8 cellular contexts compared by ENCODE assay signal in the genomic region with DNA sequence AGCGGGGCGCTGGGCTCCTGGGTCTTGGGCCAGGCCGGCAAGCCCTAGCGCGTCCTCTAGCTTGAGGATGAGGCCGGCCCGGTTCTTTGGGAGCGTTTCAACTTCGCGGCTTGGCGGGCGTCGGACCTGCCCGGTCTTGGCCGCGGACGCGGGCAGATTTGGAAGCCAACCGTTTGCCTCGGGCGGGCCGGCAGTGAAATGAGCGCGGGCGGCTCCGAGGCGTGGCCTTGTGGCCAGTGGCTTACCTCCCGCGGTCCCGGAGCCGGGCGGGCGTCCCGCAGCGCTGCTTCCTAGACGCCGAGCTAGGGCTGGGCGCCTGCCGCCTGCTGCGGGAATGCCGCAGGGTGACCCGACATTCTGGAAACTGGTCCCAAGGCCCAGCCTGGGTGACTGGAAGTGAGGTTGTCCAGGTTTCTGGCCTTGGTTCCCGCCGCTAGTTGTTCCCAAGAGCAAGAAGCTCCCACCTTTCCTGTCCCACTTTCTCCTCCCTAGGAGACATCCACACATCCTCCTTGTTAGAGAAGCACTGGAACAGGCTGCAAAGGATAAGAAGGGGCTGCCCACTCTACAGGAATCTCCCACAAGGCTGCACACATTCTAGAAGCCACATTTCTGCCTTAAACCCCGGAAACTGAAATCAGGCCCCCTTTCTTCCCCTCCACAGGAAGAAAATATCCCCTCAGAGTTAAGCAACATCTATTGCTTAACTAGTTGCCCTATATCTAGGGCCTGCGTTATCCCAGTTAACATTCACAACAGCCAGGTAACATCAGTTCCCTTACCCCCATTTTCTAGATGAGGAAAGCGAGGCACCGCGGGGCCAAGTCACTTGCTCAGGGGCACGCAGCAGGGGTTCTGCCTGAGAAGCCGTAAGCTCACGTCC. TPM values are rescaled to one million over a fixed set of nuclear protein-coding genes. Genes with fewer than 3 reads are reported as not detected.
DNase-seq lines count a peak whose midpoint lies in the region; ATAC-seq, FAIRE-seq and TF ChIP-seq lines count a peak whose summit lies in the region.

No MANE protein-coding gene starts in this region.

- TF ChIP-seq POLR2A in GM12878 (IDR thresholded peaks at IDR 0.05; ENCODE audit: low read depth, low read length) (no peak), uterus (IDR thresholded peaks at IDR 0.05) (no peak)

- POLR2A ChIA-PET in Caco-2 (lab: Charles Lee) = interaction anchor here (0.7 to 1.3 kb wide), 8 partner anchors 9 to 192 kb away, joined by 3 to 7 read pairs (median 4); partner anchors contain the start of gene CBX2
- POLR2A ChIA-PET in GM12878 (lab: Charles Lee) = no interaction called here

- H3K27me3 ChIP-seq in Caco-2 (replicated peaks; ENCODE audit: control insufficient read depth, insufficient read depth, low read length) = no peaks in the 10 kb centered on the region
- peaks cover 86% of the 10 kb centered on the region for H3K27me3 ChIP-seq in KMS-11 (ENCODE audit: insufficient read depth, low read depth)
- H3K27me3 ChIP-seq in GM12878 (replicated peaks in 1 of 2; ENCODE audit: control insufficient read depth in 2 of 2, insufficient read depth in 2 of 2, low read length in 1 of 2) = peaks cover 19 to 52% of the 10 kb centered on the region in 2 experiments
- H3K27me3 ChIP-seq in uterus = peaks cover 74 to 80% of the 10 kb centered on the region in 2 donors

- H4K20me1 ChIP-seq in KMS-11 (ENCODE audit: insufficient read depth) = no peaks in the 10 kb centered on the region
- H4K20me1 ChIP-seq in GM12878 (ENCODE audit: control insufficient read depth, insufficient read depth) = no peaks in the 10 kb centered on the region

- H3K79me2 ChIP-seq in KMS-11 (ENCODE audit: insufficient read depth, low read depth) = no peaks in the 10 kb centered on the region
- H3K79me2 ChIP-seq in GM12878 (ENCODE audit: control insufficient read depth, insufficient read depth, low read length) = no peaks in the 10 kb centered on the region

- in situ Hi-C loops in GM12878 (cut with MboI) = no loop called here

- no TSS peak for BruUV-seq in Caco-2 (replicated peaks; lab: Mats Ljungman, UMichigan)
- BruUV-seq in GM12878 (replicated peaks; lab: Mats Ljungman, UMichigan) = no TSS peak

- H3K4me3 Mint-ChIP-seq in Caco-2 (ENCODE audit: unreplicated experiment) = peak overlapping the region; percentile 75
- H3K4me3 Mint-ChIP-seq in natural killer cell = peak overlapping the region; percentile 49

- H3K9me3 ChIP-seq in Caco-2 (no peaks in the 10 kb centered on the region), GM12878 (replicated peaks; ENCODE audit: control insufficient read depth, insufficient read depth, low read length) (no peaks in the 10 kb centered on the region; the same call in 2 of the 3 replicates), uterus (no peaks in the 10 kb centered on the region)

- DNase-seq in Caco-2 (peak; percentile 70 to 77), GM12878 (ENCODE audit: low read depth, low spot score) (no peak), natural killer cell (no peak), uterus (no peak)
- no peak for DNase-seq in activated naive CD4-positive, alpha-beta T cell treated with anti-CD3 and anti-CD28 coated beads, Interleukin-2, amount 50 U/mL, for 16 hours

- ATAC-seq in GM12878 (no peak), natural killer cell (no peak), HG03025 (IDR thresholded peaks at IDR 0.05; ENCODE audit: low FRiP score, unreplicated experiment) (no peak), HG02885 (IDR thresholded peaks at IDR 0.05; ENCODE audit: poor library complexity, unreplicated experiment) (no peak)

- H3K36me3 ChIP-seq in Caco-2 (ENCODE audit: control insufficient read depth, insufficient read depth, low read length) (no peaks in the 10 kb centered on the region), KMS-11 (ENCODE audit: insufficient read depth) (no peaks in the 10 kb centered on the region), GM12878 (ENCODE audit: control insufficient read depth in 2 of 2, insufficient read depth in 2 of 2, low read length in 1 of 2) (no peaks in the 10 kb centered on the region), uterus (no peaks in the 10 kb centered on the region)

- intact Hi-C loops in Caco-2 (cut with micrococcal nuclease; ENCODE audit: unreplicated experiment) = loop anchor here (5.0 kb wide), 1 partner anchor 36 kb away; the partner anchor contains the start of gene CBX4
- intact Hi-C loops in GM12878 (cut with micrococcal nuclease; ENCODE audit: unreplicated experiment) = loop anchor here (5.0 kb wide), 1 partner anchor 36 kb away; the partner anchor contains the start of gene CBX4
- intact Hi-C loops in natural killer cell (cut with micrococcal nuclease) = loop anchor here (5.0 kb wide), 2 partner anchors 1596 to 1669 kb away; partner anchors contain the start of genes BAHCC1 and TMC8
- intact Hi-C loops in uterus (cut with DNase I; ENCODE audit: low total_unique reads) = no loop called here

- SMC1A ChIA-PET in GM12878 (lab: Charles Lee; ENCODE audit: uncharacterized antibody, unreplicated experiment) = no interaction called here

- H3K9ac ChIP-seq in KMS-11 = no peak overlapping the region; the same call in 1 of the 2 replicates
- H3K9ac ChIP-seq in GM12878 (ENCODE audit: control insufficient read depth, insufficient read depth, low read length) = no peak overlapping the region

- H3K27ac Mint-ChIP-seq in Caco-2 (ENCODE audit: unreplicated experiment) = peak overlapping the region; percentile 73
- peak overlapping the region; percentile 72 to 78 for H3K27ac Mint-ChIP-seq in natural killer cell

- H3K27me3 Mint-ChIP-seq in Caco-2 (ENCODE audit: insufficient read depth, unreplicated experiment) (no peaks in the 10 kb centered on the region), natural killer cell (ENCODE audit: low read depth in 2 of 2) (peaks cover 51 to 52% of the 10 kb centered on the region in 2 donors)

- peak overlapping the region; percentile 88 for H2AFZ ChIP-seq in KMS-11 (ENCODE audit: low read depth)
- H2AFZ ChIP-seq in GM12878 (ENCODE audit: control insufficient read depth, low read depth, low read length) = no peak overlapping the region; the same call in 1 of the 2 replicates

- H3K4me3 ChIP-seq in Caco-2 (ENCODE audit: low read depth, low read length) (peak overlapping the region; percentile 60), KMS-11 (IDR thresholded peaks at IDR 0.05; ENCODE audit: insufficient read depth, low read depth, low read length) (no peak overlapping the region), GM12878 (peak overlapping the region; percentile 12; the same call in 1 of the 2 replicates), uterus (no peak overlapping the region)

- CTCF ChIA-PET in Caco-2 (lab: Charles Lee) (interaction anchor here (0.6 to 1.7 kb wide), 9 partner anchors 9 to 122 kb away, joined by 3 to 8 read pairs (median 4); partner anchors contain the start of gene CBX4), GM12878 (lab: Yijun Ruan, JAX) (interaction anchor here (1.2 kb wide), 1 partner anchor 24 kb away, joined by 3 read pairs; no protein-coding TSS in a partner anchor)

- H3K27ac ChIP-seq in KMS-11 (no peak overlapping the region), GM12878 (ENCODE audit: control insufficient read depth, insufficient read depth) (no peak overlapping the region), uterus (no peak overlapping the region)

- FAIRE-seq in GM12878 (lab: Jason Lieb, UNC) = no peak

- H3K4me1 ChIP-seq in Caco-2 (peaks cover 33% of the 10 kb centered on the region), KMS-11 (ENCODE audit: low read depth, poor library complexity, severe bottlenecking) (peaks cover 38% of the 10 kb centered on the region), GM12878 (ENCODE audit: control insufficient read depth, insufficient read depth, low read length) (peaks cover 55% of the 10 kb centered on the region), uterus (peaks cover 0 to 19% of the 10 kb centered on the region in 2 donors)

- 39% methylated on average over 32 of the region's 52 CpGs for WGBS in GM12878 (ENCODE audit: insufficient coverage, insufficient replicate concordance, low lambda C conversion rate, missing lambda C conversion rate)

- TF ChIP-seq EP300 in GM12878 (IDR thresholded peaks at IDR 0.05; ENCODE audit: borderline replicate concordance in 1 of 2, control insufficient read depth in 1 of 2, low read depth in 2 of 2, low read length in 2 of 2) = no peak

- H3K4me2 ChIP-seq in KMS-11 (peak overlapping the region; percentile 79), GM12878 (ENCODE audit: control insufficient read depth, insufficient read depth) (peak overlapping the region; percentile 69; the same call in 1 of the 2 replicates)

- H3K9me3 Mint-ChIP-seq in Caco-2 (ENCODE audit: unreplicated experiment) (no peaks in the 10 kb centered on the region), natural killer cell (no peaks in the 10 kb centered on the region)

- RAD21 ChIA-PET in GM12878 (lab: Charles Lee; ENCODE audit: unreplicated experiment) = interaction anchor here (0.8 kb wide), 1 partner anchor 9 kb away, joined by 3 read pairs; no protein-coding TSS in a partner anchor

- peak in 1 of 2 experiments; percentile 7 for TF ChIP-seq CTCF in Caco-2 (IDR thresholded peaks at IDR 0.05; ENCODE audit: insufficient read depth in 1 of 2, low read depth in 1 of 2, low read length in 1 of 2, severe bottlenecking in 1 of 2, unreplicated experiment in 1 of 2)
- no peak for TF ChIP-seq CTCF in KMS-11 (conservative IDR thresholded peaks at IDR 0.05; ENCODE audit: low read depth, low read length)
- no peak for TF ChIP-seq CTCF in GM12878 (IDR thresholded peaks at IDR 0.05 in 2 of 3, conservative IDR thresholded peaks at IDR 0.05 in 1 of 3; ENCODE audit: control insufficient read depth in 2 of 3, extremely low read depth in 1 of 3, insufficient read depth in 1 of 3, low read depth in 3 of 3, low read length in 3 of 3)
- no peak for TF ChIP-seq CTCF in natural killer cell (IDR thresholded peaks at IDR 0.05)
- TF ChIP-seq CTCF in uterus (IDR thresholded peaks at IDR 0.05) = no peak

- TF ChIP-seq RAD21 in GM12878 (IDR thresholded peaks at IDR 0.05; ENCODE audit: insufficient read depth, low read depth, low read length) = no peak

- H3K4me1 Mint-ChIP-seq in Caco-2 (ENCODE audit: low read depth, unreplicated experiment) (peaks cover 23% of the 10 kb centered on the region), natural killer cell (peaks cover 33 to 54% of the 10 kb centered on the region in 2 donors)

- H3K36me3 Mint-ChIP-seq in Caco-2 (ENCODE audit: insufficient read depth, unreplicated experiment) = peaks cover 22% of the 10 kb centered on the region
- H3K36me3 Mint-ChIP-seq in natural killer cell = peaks cover 6% of the 10 kb centered on the region

RNA-seq across cellular contexts. Expression of gene CBX8, which starts 4.5 kb away (rescaled TPM):
- total RNA-seq in Caco-2 (2022) (34.3 and 36.6 TPM in 2 replicates), GM12878 (2014; rRNA removed) (1.6 and 1.9 TPM in 2 replicates), GM12878 (2014; rRNA removed; fragmentation: Illumina TruSeq; extraction: Trizol) (1.5 and 1.9 TPM in 2 replicates), GM12878 (2021) (6.3 and 6.7 TPM in 2 replicates), natural killer cell (1 to 10 TPM; 4.0 to 6.4 (median 5.8) TPM), uterus (10 to 100 TPM in 1 of 4 donors, 1 to 10 TPM in 2, not detected in 1; 1.8 to 10.7 (median 2.6) TPM)
- total RNA-seq in GM12878 (2013; cell fraction: nucleolus; rRNA removed) = 3.7 and 4.0 TPM in 2 replicates
- 0.80 TPM for polyA plus RNA-seq in GM12878 (2011; ENCODE audit: low read depth)
- polyA plus RNA-seq in GM12878 (2011; rRNA removed) (0.35 and 0.64 TPM in 2 replicates), GM12878 (2014; fragmentation: Illumina TruSeq; extraction: Trizol) (0.57 and 1.2 TPM in 2 replicates), GM12878 (2014; fragmentation: Nextera tagmentation; extraction: Ambion mirVana) (under 1 TPM; 0.03 to 0.16 TPM), GM12878 (2014; rRNA removed) (1.9 and 2.1 TPM in 2 replicates), GM12878 (2016; fragmentation: Nextera tagmentation; extraction: Ambion mirVana) (1 to 10 TPM; 2.1 to 3.4 TPM)
- 1.4 and 1.6 TPM in 2 replicates for polyA plus RNA-seq in GM12878 (2011; cell fraction: cytosol; rRNA removed)
- 2.8 and 6.6 TPM in 2 replicates for polyA plus RNA-seq in GM12878 (2011; cell fraction: nucleus; rRNA removed)
- polyA plus RNA-seq in GM12878 (2012) = 1.8 and 3.9 TPM in 2 replicates
- 0.59 and 0.67 TPM in 2 replicates for polyA minus RNA-seq in GM12878 (2011; rRNA and poly(A)+ RNA removed)
- 1.2 TPM in 2 replicates for polyA minus RNA-seq in GM12878 (2011; cell fraction: cytosol; rRNA and poly(A)+ RNA removed)
- 0.48 and 0.86 TPM in 2 replicates for polyA minus RNA-seq in GM12878 (2011; cell fraction: nucleus; rRNA and poly(A)+ RNA removed)

RNA-seq across cellular contexts. Expression of gene CBX2, which starts 23.4 kb away (rescaled TPM):
- 50.0 and 52.8 TPM in 2 replicates for total RNA-seq in Caco-2 (2022)
- total RNA-seq in GM12878 (2013; cell fraction: nucleolus; rRNA removed) = 7.7 and 8.1 TPM in 2 replicates
- 4.1 and 5.9 TPM in 2 replicates for total RNA-seq in GM12878 (2014; rRNA removed)
- total RNA-seq in GM12878 (2014; rRNA removed; fragmentation: Illumina TruSeq; extraction: Trizol) = 3.4 and 3.5 TPM in 2 replicates
- 7.5 and 8.5 TPM in 2 replicates for total RNA-seq in GM12878 (2021)
- 0.35 TPM for polyA plus RNA-seq in GM12878 (2011; ENCODE audit: low read depth)
- 1.9 and 3.7 TPM in 2 replicates for polyA plus RNA-seq in GM12878 (2011; rRNA removed)
- polyA plus RNA-seq in GM12878 (2011; cell fraction: cytosol; rRNA removed) = 5.0 and 6.4 TPM in 2 replicates
- polyA plus RNA-seq in GM12878 (2011; cell fraction: nucleus; rRNA removed) = 8.9 and 13.7 TPM in 2 replicates
- polyA plus RNA-seq in GM12878 (2012) = 1.1 and 1.8 TPM in 2 replicates
- 1.0 and 3.1 TPM in 2 replicates for polyA plus RNA-seq in GM12878 (2014; fragmentation: Illumina TruSeq; extraction: Trizol)
- polyA plus RNA-seq in GM12878 (2014; fragmentation: Nextera tagmentation; extraction: Ambion mirVana) = under 1 TPM; 0.35 to 0.44 TPM
- polyA plus RNA-seq in GM12878 (2014; rRNA removed) = 4.7 and 6.2 TPM in 2 replicates
- polyA plus RNA-seq in GM12878 (2016; fragmentation: Nextera tagmentation; extraction: Ambion mirVana) = 1 to 10 TPM; 5.8 to 6.5 TPM
- 3.1 and 6.5 TPM in 2 replicates for polyA minus RNA-seq in GM12878 (2011; rRNA and poly(A)+ RNA removed)
- 2.8 and 2.9 TPM in 2 replicates for polyA minus RNA-seq in GM12878 (2011; cell fraction: cytosol; rRNA and poly(A)+ RNA removed)
- polyA minus RNA-seq in GM12878 (2011; cell fraction: nucleus; rRNA and poly(A)+ RNA removed) = 3.7 and 7.4 TPM in 2 replicates
- 1 to 10 TPM in 1 of 3 donors, under 1 TPM in 1, not detected in 1; 0.18 to 1.3 TPM for total RNA-seq in natural killer cell
- 10 to 100 TPM in 1 of 4 donors, 1 to 10 TPM in 2, not detected in 1; 1.0 to 14.9 (median 4.6) TPM for total RNA-seq in uterus

RNA-seq across cellular contexts. Expression of gene CBX4, which starts 37.8 kb away (rescaled TPM):
- total RNA-seq in Caco-2 (2022) (90.8 and 114 TPM in 2 replicates), GM12878 (2014; rRNA removed) (14.5 and 15.5 TPM in 2 replicates), GM12878 (2014; rRNA removed; fragmentation: Illumina TruSeq; extraction: Trizol) (4.3 and 4.6 TPM in 2 replicates), GM12878 (2021) (23.1 and 24.6 TPM in 2 replicates), natural killer cell (100 to 1,000 TPM; 147 to 220 (median 217) TPM), uterus (1 to 10 TPM in 2 of 4 donors, under 1 TPM in 2; 0.26 to 8.4 (median 3.5) TPM)
- 12.4 and 13.3 TPM in 2 replicates for total RNA-seq in GM12878 (2013; cell fraction: nucleolus; rRNA removed)
- polyA plus RNA-seq in GM12878 (2011; ENCODE audit: low read depth) = 3.0 TPM
- polyA plus RNA-seq in GM12878 (2011; rRNA removed) (9.1 and 11.3 TPM in 2 replicates), GM12878 (2014; fragmentation: Illumina TruSeq; extraction: Trizol) (1.7 and 4.2 TPM in 2 replicates), GM12878 (2014; fragmentation: Nextera tagmentation; extraction: Ambion mirVana) (1 to 10 TPM in 1 of 2 experiments, under 1 TPM in 1; 0.69 to 1.2 TPM), GM12878 (2014; rRNA removed) (19.6 and 20.4 TPM in 2 replicates), GM12878 (2016; fragmentation: Nextera tagmentation; extraction: Ambion mirVana) (1 to 10 TPM; 1.6 to 1.8 TPM)
- polyA plus RNA-seq in GM12878 (2011; cell fraction: cytosol; rRNA removed) = 10.8 and 17.6 TPM in 2 replicates
- polyA plus RNA-seq in GM12878 (2011; cell fraction: nucleus; rRNA removed) = 40.0 and 48.6 TPM in 2 replicates
- polyA plus RNA-seq in GM12878 (2012) = 12.7 and 18.0 TPM in 2 replicates
- polyA minus RNA-seq in GM12878 (2011; rRNA and poly(A)+ RNA removed) = 5.6 and 15.7 TPM in 2 replicates
- 13.2 and 17.0 TPM in 2 replicates for polyA minus RNA-seq in GM12878 (2011; cell fraction: cytosol; rRNA and poly(A)+ RNA removed)
- polyA minus RNA-seq in GM12878 (2011; cell fraction: nucleus; rRNA and poly(A)+ RNA removed) = 11.6 and 17.4 TPM in 2 replicates

Comparison
In these comparisons a context has a peak if more than half of its experiments do, and no peak if none do; other contexts are left out.
1. DNase-seq: peak in Caco-2 (2 of 2); none in GM12878 (single experiment), natural killer cell (single experiment), uterus (0 of 2) and activated naive CD4-positive, alpha-beta T cell treated with anti-CD3 and anti-CD28 coated beads, Interleukin-2, amount 50 U/mL, for 16 hours (single experiment).
2. H3K4me3 ChIP-seq: peak in Caco-2 (single experiment) and GM12878 (single experiment); none in KMS-11 (single experiment) and uterus (0 of 2).